Comparison of ENCODE assay signal across 24 cellular contexts in genomic region chrX:35562395-35562794, GRCh38.
DNase-seq lines count a peak whose midpoint lies in the region; TF ChIP-seq lines count a peak whose summit lies in the region.
"Had no signal": no experiment of that assay in that cellular context is flagged by ENCODE, and none has a peak within 500 bp of the region (broad histone marks: within the 10 kb centered on the region; RNA-seq: fewer than 3 reads in every experiment).

No MANE protein-coding gene starts in this region.

- H3K4me3 ChIP-seq in H7 (ENCODE audit: insufficient read depth, low read depth, low read length) (no peak overlapping the region), NT2/D1 (ENCODE audit: insufficient read length, low read depth) (no peak overlapping the region), iPS-20b (ENCODE audit: low read length) (0 out of 2 replicates have a peak overlapping the region, but pooled peaks have one; percentile 16), neuronal stem cell (ENCODE audit: low read length in 2 of 2) (no peak overlapping the region)
- H3K4me3 ChIP-seq: GM12878, HAP-1, PC-9 had no signal

- no peak overlapping the region for H2BK5ac ChIP-seq in neuronal stem cell (ENCODE audit: low read length)

- H2AFZ ChIP-seq in neuronal stem cell (ENCODE audit: low read length) = peak overlapping the region; percentile 36
- H2AFZ ChIP-seq: PC-9 had no signal

- no peak overlapping the region for H3K14ac ChIP-seq in neuronal stem cell (ENCODE audit: low read length)

- H3K27ac ChIP-seq in iPS-20b (ENCODE audit: low read length) (no peak overlapping the region), neuronal stem cell (replicated peaks; ENCODE audit: low read length) (no peak overlapping the region)
- H3K27ac ChIP-seq: PC-9 had no signal

- no peak overlapping the region for H2BK12ac ChIP-seq in neuronal stem cell (ENCODE audit: low read length)

- no peak overlapping the region for H3K18ac ChIP-seq in neuronal stem cell (ENCODE audit: low read length)

- H2AK5ac ChIP-seq in neuronal stem cell (ENCODE audit: low read depth, low read length) = no peak overlapping the region

- H3K4ac ChIP-seq in neuronal stem cell (ENCODE audit: low read length) = no peak overlapping the region

- H3K36me3 ChIP-seq in H7 (replicated peaks; ENCODE audit: control insufficient read depth, insufficient read depth, low read length) = no peaks in the 10 kb centered on the region
- H3K36me3 ChIP-seq in NT2/D1 (ENCODE audit: insufficient read depth, insufficient read length, low read length) = no peaks in the 10 kb centered on the region
- H3K36me3 ChIP-seq in iPS-20b (ENCODE audit: insufficient read depth, low read depth, low read length) = no peaks in the 10 kb centered on the region
- no peaks in the 10 kb centered on the region for H3K36me3 ChIP-seq in neuronal stem cell (replicated peaks in 1 of 2; ENCODE audit: control insufficient read depth in 2 of 2, insufficient read depth in 2 of 2, low read length in 2 of 2)
- H3K36me3 ChIP-seq: HAP-1 had no signal

- H3K36me3 Mint-ChIP-seq in osteocyte (ENCODE audit: unreplicated experiment) = no peaks in the 10 kb centered on the region
- H3K36me3 Mint-ChIP-seq: CD4-positive, alpha-beta memory T cell had no signal

- no peak overlapping the region for H3K9ac ChIP-seq in NT2/D1 (ENCODE audit: insufficient read length, low read depth)
- no peak overlapping the region for H3K9ac ChIP-seq in iPS-20b (ENCODE audit: low read depth, low read length)
- no peak overlapping the region for H3K9ac ChIP-seq in neuronal stem cell (ENCODE audit: low read depth, low read length, poor library complexity)

- H3K27me3 ChIP-seq in H7 (ENCODE audit: control insufficient read depth, insufficient read depth, low read length) (no peaks in the 10 kb centered on the region), NT2/D1 (ENCODE audit: insufficient read depth, insufficient read length) (no peaks in the 10 kb centered on the region), iPS-20b (ENCODE audit: insufficient read depth, low read length) (no peaks in the 10 kb centered on the region), neuronal stem cell (ENCODE audit: control insufficient read depth in 3 of 3, insufficient read depth in 3 of 3, low read depth in 1 of 3, low read length in 3 of 3) (no peaks in the 10 kb centered on the region)

- no CpG with 5 or more reads among the region's 3 CpGs for WGBS in neuronal stem cell (ENCODE audit: extremely low coverage in 2 of 2, insufficient read length in 2 of 2, insufficient replicate concordance in 1 of 2), 2 donors

- H3K79me1 ChIP-seq in neuronal stem cell (ENCODE audit: low read depth, low read length) = no peaks in the 10 kb centered on the region

- H3K27me3 Mint-ChIP-seq in osteocyte (ENCODE audit: unreplicated experiment) = no peaks in the 10 kb centered on the region
- H3K27me3 Mint-ChIP-seq: CD4-positive, alpha-beta memory T cell had no signal

- H3K23ac ChIP-seq in neuronal stem cell (ENCODE audit: low read depth, low read length, poor library complexity) = no peak overlapping the region

- no peaks in the 10 kb centered on the region for H3K9me3 Mint-ChIP-seq in osteocyte (ENCODE audit: unreplicated experiment)
- H3K9me3 Mint-ChIP-seq: HFFc6 had no signal

- no peaks in the 10 kb centered on the region for H3K4me1 Mint-ChIP-seq in osteocyte (ENCODE audit: unreplicated experiment)
- H3K4me1 Mint-ChIP-seq: CD4-positive, alpha-beta memory T cell had no signal

- no peak overlapping the region for H4K8ac ChIP-seq in neuronal stem cell (ENCODE audit: low read depth, low read length)

- H4K91ac ChIP-seq in neuronal stem cell (ENCODE audit: low read depth, low read length, poor library complexity) = no peak overlapping the region

- peaks cover 5% of the 10 kb centered on the region for H3K4me1 ChIP-seq in NT2/D1 (ENCODE audit: insufficient read depth, insufficient read length)
- H3K4me1 ChIP-seq in iPS-20b (ENCODE audit: insufficient read depth, low read length) = no peaks in the 10 kb centered on the region
- H3K4me1 ChIP-seq in neuronal stem cell (ENCODE audit: control insufficient read depth in 2 of 2, insufficient read depth in 1 of 2, low read depth in 1 of 2, low read length in 2 of 2) = peaks cover 0 to 3% of the 10 kb centered on the region in 2 donors
- H3K4me1 ChIP-seq: HAP-1 had no signal

- H2BK120ac ChIP-seq in neuronal stem cell (ENCODE audit: low read depth, low read length) = no peak overlapping the region

- H3K4me3 Mint-ChIP-seq in osteocyte (ENCODE audit: unreplicated experiment) = no peak overlapping the region
- H3K4me3 Mint-ChIP-seq: CD4-positive, alpha-beta memory T cell; HFFc6 had no signal

- DNase-seq in H7 = peak; percentile 22
- peak; percentile 22 for DNase-seq in NT2/D1 (ENCODE audit: low read depth, low spot score)
- DNase-seq in neuronal stem cell (ENCODE audit: low spot score) = peak; percentile 14
- no peak for DNase-seq in osteocyte (ENCODE audit: extremely low spot score, unreplicated experiment)
- DNase-seq in NOMO-1 treated with dmso at 0.1 percent for 144 hours (lab: John Stamatoyannopoulos, UW; ENCODE audit: unreplicated experiment) = no peak
- no peak for DNase-seq in SKM-1 (lab: John Stamatoyannopoulos, UW; ENCODE audit: unreplicated experiment)
- DNase-seq: C1 segment of cervical spinal cord; CD4-positive, alpha-beta memory T cell; COR-L47; GDM1; HFFc6; NCI-H1092; NCI-H1417 treated with DMSO at 0.1 percent for 48 hours; NCI-H1694 treated with DMSO at 0.1 percent for 48 hours; NCI-H2081; NCI-H2171; NCI-H345; NCI-H524 treated with DMSO at 0.1 percent for 48 hours; NCI-H774; PC-9; Right ventricle myocardium superior had no signal

- no peak for TF ChIP-seq CTCF in osteocyte (IDR thresholded peaks at IDR 0.05)

- no peaks in the 10 kb centered on the region for H3K9me3 ChIP-seq in NT2/D1 (ENCODE audit: insufficient read depth, low read length)
- no peaks in the 10 kb centered on the region for H3K9me3 ChIP-seq in iPS-20b (ENCODE audit: insufficient read depth, low read depth, low read length)
- no peaks in the 10 kb centered on the region for H3K9me3 ChIP-seq in neuronal stem cell (replicated peaks in 1 of 2; ENCODE audit: control insufficient read depth in 2 of 2, insufficient read depth in 1 of 2, low read depth in 1 of 2, low read length in 2 of 2)
- H3K9me3 ChIP-seq: HAP-1 had no signal

- H3K27ac Mint-ChIP-seq in osteocyte (ENCODE audit: unreplicated experiment) = no peak overlapping the region
- H3K27ac Mint-ChIP-seq: CD4-positive, alpha-beta memory T cell; HFFc6 had no signal

- H2BK15ac ChIP-seq in neuronal stem cell (ENCODE audit: low read length) = no peak overlapping the region

- H3K4me2 ChIP-seq in neuronal stem cell (ENCODE audit: insufficient read depth, low read length, poor library complexity, severe bottlenecking) = no peak overlapping the region
- H3K4me2 ChIP-seq: PC-9 had no signal

Comparison
In these comparisons a context has a peak if more than half of its experiments do, and no peak if none do; other contexts are left out.
1. DNase-seq: peak in H7 (single experiment), NT2/D1 (single experiment) and neuronal stem cell (single experiment); none in osteocyte (single experiment), NOMO-1 treated with dmso at 0.1 percent for 144 hours (single experiment) and SKM-1 (single experiment).